16 cellular contexts compared by ENCODE assay signal in the genomic region with DNA sequence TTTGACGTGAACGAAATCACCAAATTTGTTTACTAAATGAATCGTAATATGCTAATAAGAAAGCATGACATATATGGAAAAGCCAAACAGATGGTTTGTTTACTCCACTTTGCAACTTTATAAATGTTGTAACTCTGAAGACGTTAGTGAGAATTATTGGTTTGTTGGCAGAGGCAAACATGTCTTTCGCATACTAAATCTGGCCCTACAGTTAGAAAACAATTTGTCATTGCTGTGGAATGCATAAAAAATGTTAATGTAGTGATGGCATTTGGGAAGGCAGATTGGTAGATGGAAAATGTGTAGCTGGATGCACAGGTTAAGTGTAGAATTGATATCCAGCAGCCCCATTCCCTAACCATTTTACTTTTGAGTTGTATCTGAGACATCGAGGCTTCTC.
A peak's percentile ranks its signal among the peaks of the same experiment; 100 is the strongest.
DNase-seq lines count a peak whose midpoint lies in the region; ATAC-seq, FAIRE-seq and TF ChIP-seq lines count a peak whose summit lies in the region.
"Had no signal": no experiment of that assay in that cellular context is flagged by ENCODE, and none has a peak within 500 bp of the region (broad histone marks: within the 10 kb centered on the region; RNA-seq: fewer than 3 reads in every experiment).

No MANE protein-coding gene starts in this region.

- H3K9me3 Mint-ChIP-seq in activated CD8-positive, alpha-beta T cell treated with anti-CD3 and anti-CD28 coated beads for 36 hours: no peaks in the 10 kb centered on the region
- H3K9me3 Mint-ChIP-seq: natural killer cell treated with Interleukin-12 subunit alpha and Interleukin-12 subunit beta and Interleukin-15 and Interleukin-18, amount 100 ng/mL, for 72 hours had no signal

- POLR2A ChIA-PET in activated CD8-positive, alpha-beta T cell treated with anti-CD3 and anti-CD28 coated beads for 36 hours (lab: Charles Lee): no interaction called here

- H3K9ac ChIP-seq in adipocyte (ENCODE audit: low read length): no peak overlapping the region

- CTCF ChIA-PET in activated CD8-positive, alpha-beta T cell treated with anti-CD3 and anti-CD28 coated beads for 36 hours (lab: Charles Lee): no interaction called here

- FAIRE-seq in urothelium cell line (lab: Jason Lieb, UNC): peak; percentile 35

- DNase-seq in HFF-Myc (ENCODE audit: extremely low read depth, low read depth): peak; percentile 46
- peak; percentile 74 for DNase-seq in adipocyte (ENCODE audit: low read depth)
- peak; percentile 56 to 68 for DNase-seq in foreskin fibroblast
- DNase-seq in urothelium cell line (ENCODE audit: low spot score): peak; percentile 10
- DNase-seq in cerebellar cortex (ENCODE audit: low spot score): no peak
- no peak for DNase-seq in 8988T
- no peak for DNase-seq in activated CD8-positive, alpha-beta T cell treated with anti-CD3 and anti-CD28 coated beads for 36 hours
- DNase-seq: activated CD8-positive, alpha-beta memory T cell treated with anti-CD3 and anti-CD28 coated beads for 24 hours; CD4-positive, alpha-beta memory T cell; effector CD8-positive, alpha-beta T cell; NCI-H1105 treated with DMSO at 0.1 percent for 48 hours; NCI-H446; retina; stimulated activated CD4-positive, alpha-beta T cell treated with anti-CD3 and anti-CD28 coated beads, Interleukin-4, amount 100 ng/mL, for 24 hours; tibial artery had no signal

- intact Hi-C loops in activated CD8-positive, alpha-beta T cell treated with anti-CD3 and anti-CD28 coated beads for 36 hours (cut with micrococcal nuclease): no loop called here

- H3K36me3 Mint-ChIP-seq in activated CD8-positive, alpha-beta T cell treated with anti-CD3 and anti-CD28 coated beads for 36 hours (ENCODE audit: low read depth): no peaks in the 10 kb centered on the region
- H3K36me3 Mint-ChIP-seq: CD4-positive, alpha-beta memory T cell; natural killer cell treated with Interleukin-12 subunit alpha and Interleukin-12 subunit beta and Interleukin-15 and Interleukin-18, amount 100 ng/mL, for 72 hours had no signal

- ATAC-seq in activated CD8-positive, alpha-beta T cell treated with anti-CD3 and anti-CD28 coated beads for 36 hours: no peak
- ATAC-seq: natural killer cell treated with Interleukin-12 subunit alpha and Interleukin-12 subunit beta and Interleukin-15 and Interleukin-18, amount 100 ng/mL, for 72 hours had no signal

- H3K36me3 ChIP-seq in adipocyte (ENCODE audit: control insufficient read depth, insufficient read depth, low read length, severe bottlenecking): no peaks in the 10 kb centered on the region
- H3K36me3 ChIP-seq: tibial artery had no signal

- H3K9me3 ChIP-seq in adipocyte (ENCODE audit: control insufficient read depth, low read length): no peaks in the 10 kb centered on the region
- H3K9me3 ChIP-seq: tibial artery had no signal

- H3K4me3 ChIP-seq in HFF-Myc (replicated peaks; ENCODE audit: low read depth, low read length) (no peak overlapping the region), adipocyte (ENCODE audit: low read length) (peak overlapping the region; percentile 12), foreskin fibroblast (ENCODE audit: low read depth in 1 of 2, low read length in 2 of 2) (no peak overlapping the region)
- H3K4me3 ChIP-seq: tibial artery had no signal

- H3K27me3 Mint-ChIP-seq in activated CD8-positive, alpha-beta T cell treated with anti-CD3 and anti-CD28 coated beads for 36 hours: no peaks in the 10 kb centered on the region
- H3K27me3 Mint-ChIP-seq: CD4-positive, alpha-beta memory T cell; natural killer cell treated with Interleukin-12 subunit alpha and Interleukin-12 subunit beta and Interleukin-15 and Interleukin-18, amount 100 ng/mL, for 72 hours had no signal

- H3K4me3 Mint-ChIP-seq in activated CD8-positive, alpha-beta T cell treated with anti-CD3 and anti-CD28 coated beads for 36 hours: no peak overlapping the region
- H3K4me3 Mint-ChIP-seq: CD4-positive, alpha-beta memory T cell; natural killer cell treated with Interleukin-12 subunit alpha and Interleukin-12 subunit beta and Interleukin-15 and Interleukin-18, amount 100 ng/mL, for 72 hours had no signal

- no peak overlapping the region for H3K27ac Mint-ChIP-seq in activated CD8-positive, alpha-beta T cell treated with anti-CD3 and anti-CD28 coated beads for 36 hours
- H3K27ac Mint-ChIP-seq: CD4-positive, alpha-beta memory T cell; natural killer cell treated with Interleukin-12 subunit alpha and Interleukin-12 subunit beta and Interleukin-15 and Interleukin-18, amount 100 ng/mL, for 72 hours had no signal

- TF ChIP-seq CTCF in HFF-Myc (IDR thresholded peaks at IDR 0.05; ENCODE audit: low read depth, low read length, missing control alignments) (no peak), foreskin fibroblast (IDR thresholded peaks at IDR 0.05; ENCODE audit: low read depth, low read length) (no peak)
- no peak for TF ChIP-seq CTCF in activated CD8-positive, alpha-beta T cell treated with anti-CD3 and anti-CD28 coated beads for 36 hours (IDR thresholded peaks at IDR 0.05)

- no peaks in the 10 kb centered on the region for H3K27me3 ChIP-seq in adipocyte (replicated peaks; ENCODE audit: control insufficient read depth, insufficient read depth, low read length)
- H3K27me3 ChIP-seq: tibial artery had no signal

- H3K4me1 Mint-ChIP-seq in activated CD8-positive, alpha-beta T cell treated with anti-CD3 and anti-CD28 coated beads for 36 hours (ENCODE audit: low read depth): no peaks in the 10 kb centered on the region
- H3K4me1 Mint-ChIP-seq: CD4-positive, alpha-beta memory T cell had no signal

- H3K4me1 ChIP-seq in adipocyte (ENCODE audit: control insufficient read depth, insufficient read depth, low read length): peaks cover 24% of the 10 kb centered on the region

Comparison
In these comparisons a context has a peak if more than half of its experiments do, and no peak if none do; other contexts are left out.
1. DNase-seq: peak in HFF-Myc (single experiment), adipocyte (single experiment), foreskin fibroblast (2 of 2) and urothelium cell line (single experiment); none in cerebellar cortex (single experiment), 8988T (single experiment) and activated CD8-positive, alpha-beta T cell treated with anti-CD3 and anti-CD28 coated beads for 36 hours (single experiment).